Comparison of ENCODE assay signal across 17 cellular contexts in genomic region chr3:181459516-181459915, GRCh38.
"Had no signal": no experiment of that assay in that cellular context is flagged by ENCODE, and none has a peak within 500 bp of the region (broad histone marks: within the 10 kb centered on the region; RNA-seq: fewer than 3 reads in every experiment).

No MANE protein-coding gene starts in this region.

- H3K27ac ChIP-seq: colonic mucosa, foreskin keratinocyte, hepatocyte, right atrium auricular region, sigmoid colon, skin epidermis, thoracic aorta, transverse colon had no signal

- FAIRE-seq: endothelial cell of umbilical vein had no signal

- DNase-seq: cerebellar nuclear complex; colonic mucosa; dermis blood vessel endothelial cell; effector CD4-positive, alpha-beta T cell; endodermal cell; erythroblast; foreskin keratinocyte; mucosa of descending colon; naive thymus-derived CD8-positive, alpha-beta T cell; sigmoid colon; stimulated activated naive CD4-positive, alpha-beta T cell treated with Interleukin-2 at 50 U/mL for 16 hours; transverse colon had no signal
